ENCODE assay signal across 8 cellular contexts in genomic region chr10:11724938-11725776, GRCh38. TPM values are rescaled to one million over a fixed set of nuclear protein-coding genes. Genes with fewer than 3 reads are reported as not detected.
A peak's percentile ranks its signal among the peaks of the same experiment; 100 is the strongest.
DNase-seq lines count a peak whose midpoint lies in the region; ATAC-seq and FAIRE-seq lines count a peak whose summit lies in the region.

No MANE protein-coding gene starts in this region.

- DNase-seq in NCI-H2171 treated with DMSO at 0.1 percent for 48 hours (lab: John Stamatoyannopoulos, UW) = peak; percentile 12
- DNase-seq in NCI-H2171 (lab: John Stamatoyannopoulos, UW) = no peak
- peak; percentile 43 for DNase-seq in MV-4-11 (lab: John Stamatoyannopoulos, UW)
- DNase-seq in amniotic epithelial cell (ENCODE audit: low read depth) = peak; percentile 67
- no peak for DNase-seq in right cardiac atrium
- DNase-seq in small intestine = peak; percentile 58
- no peak for DNase-seq in NCI-H1048 (lab: John Stamatoyannopoulos, UW)

- 56% methylated on average over 20 of the region's 20 CpGs for WGBS in right cardiac atrium
- WGBS in small intestine, 3 donors = 60 to 63% (median 61%) methylated on average over 20 of the region's 20 CpGs

- intact Hi-C loops in right cardiac atrium (cut with DNase I) = loop anchor here (5.0 kb wide), 1 partner anchor 208 kb away; no protein-coding TSS in a partner anchor

- H3K36me3 ChIP-seq in small intestine (ENCODE audit: control insufficient read depth in 2 of 2, insufficient read depth in 2 of 2, low read length in 2 of 2) = no peaks in the 10 kb centered on the region

- H3K4me3 ChIP-seq in right cardiac atrium (ENCODE audit: low read length) (no peak overlapping the region), small intestine (ENCODE audit: low read depth in 1 of 2, low read length in 2 of 2) (no peak overlapping the region)

- no peak overlapping the region for H3K27ac ChIP-seq in right cardiac atrium (ENCODE audit: low read length)
- H3K27ac ChIP-seq in small intestine (ENCODE audit: low read depth in 1 of 2, low read length in 1 of 2) = no peak overlapping the region

- H3K9me3 ChIP-seq in right cardiac atrium (ENCODE audit: control insufficient read depth, low read length) = no peaks in the 10 kb centered on the region
- no peaks in the 10 kb centered on the region for H3K9me3 ChIP-seq in small intestine (ENCODE audit: control insufficient read depth, low read depth)

- ATAC-seq in GM21737 (IDR thresholded peaks at IDR 0.05; ENCODE audit: unreplicated experiment) (peak; percentile 62), right cardiac atrium (peak; percentile 83)

- FAIRE-seq in small intestine (lab: Jason Lieb, UNC) = no peak

- H3K4me1 ChIP-seq in right cardiac atrium (ENCODE audit: control insufficient read depth, insufficient read depth, low read length) (no peaks in the 10 kb centered on the region), small intestine (ENCODE audit: control insufficient read depth in 2 of 2, insufficient read depth in 1 of 2, low read depth in 1 of 2, low read length in 1 of 2) (no peaks in the 10 kb centered on the region)

- no peaks in the 10 kb centered on the region for H3K27me3 ChIP-seq in right cardiac atrium (ENCODE audit: control insufficient read depth, insufficient read depth)
- no peaks in the 10 kb centered on the region for H3K27me3 ChIP-seq in small intestine (ENCODE audit: control insufficient read depth in 2 of 2, insufficient read depth in 2 of 2, low read length in 2 of 2)

RNA-seq across cellular contexts. Expression of gene ECHDC3, which starts 17.0 kb away (rescaled TPM):
- total RNA-seq in right cardiac atrium = 10 to 100 TPM; 67.1 to 74.9 (median 70.6) TPM
- polyA plus RNA-seq in right cardiac atrium (62.3 TPM), small intestine (10 to 100 TPM in 2 of 3 donors, 1 to 10 TPM in 1; 3.8 to 25.8 (median 13.2) TPM)

Comparison
In these comparisons a context has a peak if more than half of its experiments do, and no peak if none do; other contexts are left out.
1. DNase-seq: peak in NCI-H2171 treated with DMSO at 0.1 percent for 48 hours (single experiment), MV-4-11 (single experiment), amniotic epithelial cell (single experiment) and small intestine (single experiment); none in NCI-H2171 (single experiment), right cardiac atrium (0 of 3) and NCI-H1048 (single experiment).